17 cellular contexts compared by ENCODE assay signal in genomic region chr11:68361702-68362101, GRCh38. TPM values are rescaled to one million over a fixed set of nuclear protein-coding genes. Genes with fewer than 3 reads are reported as not detected.
A peak's percentile ranks its signal among the peaks of the same experiment; 100 is the strongest.
DNase-seq lines count a peak whose midpoint lies in the region; ATAC-seq and TF ChIP-seq lines count a peak whose summit lies in the region.
"Had no signal": no experiment of that assay in that cellular context is flagged by ENCODE, and none has a peak within 500 bp of the region (broad histone marks: within the 10 kb centered on the region; RNA-seq: fewer than 3 reads in every experiment).

No MANE protein-coding gene starts in this region.

- H3K4me2 ChIP-seq in neural progenitor cell, result no peak overlapping the region
- H3K4me2 ChIP-seq: BLaER1 treated with 17β-estradiol and CSF1 and Interleukin-3, amounts not matched to agents 10 nM and 100 nM had no signal

- no peak overlapping the region for H2AFZ ChIP-seq in neural progenitor cell (replicated peaks)

- peaks cover 2% of the 10 kb centered on the region for H3K9me3 Mint-ChIP-seq in neural progenitor cell
- H3K9me3 Mint-ChIP-seq: CD4-positive, alpha-beta T cell; CD8-positive, alpha-beta T cell had no signal

- TF ChIP-seq CTCF in HEK293 (tag by site-specific recombination; IDR thresholded peaks at IDR 0.05), result no peak
- TF ChIP-seq CTCF in gastroesophageal sphincter (IDR thresholded peaks at IDR 0.05), result no peak
- TF ChIP-seq CTCF in neural progenitor cell (IDR thresholded peaks at IDR 0.05), result no peak
- TF ChIP-seq CTCF in sigmoid colon (IDR thresholded peaks at IDR 0.05), result no peak
- TF ChIP-seq CTCF in BE2C (IDR thresholded peaks at IDR 0.05; ENCODE audit: low read depth, low read length), result no peak

- CTCF ChIA-PET in HEK293 (lab: Yijun Ruan, JAX), result interaction anchor here (1.0 kb wide), 1 partner anchor 22 kb away, joined by 3 read pairs; no protein-coding TSS in a partner anchor

- TF ChIP-seq POLR2A in gastroesophageal sphincter (IDR thresholded peaks at IDR 0.05), result no peak
- no peak for TF ChIP-seq POLR2A in sigmoid colon (IDR thresholded peaks at IDR 0.05)

- H3K9ac ChIP-seq in neural progenitor cell, result no peak overlapping the region
- H3K9ac ChIP-seq: BLaER1 treated with 17β-estradiol and CSF1 and Interleukin-3, amounts not matched to agents 10 nM and 100 nM had no signal

- peaks cover 8% of the 10 kb centered on the region for H3K27me3 Mint-ChIP-seq in neural progenitor cell (ENCODE audit: insufficient read depth, low read depth)
- H3K27me3 Mint-ChIP-seq: CD4-positive, alpha-beta T cell had no signal

- H3K36me3 ChIP-seq in HEK293 (ENCODE audit: control insufficient read depth in 2 of 2, insufficient read depth in 1 of 2, low read length in 2 of 2) (peaks cover 0 to 53% of the 10 kb centered on the region in 2 experiments; a peak in 1 of 3 replicates), gastroesophageal sphincter (peaks cover 0 to 52% of the 10 kb centered on the region in 2 donors), neural progenitor cell (no peaks in the 10 kb centered on the region), sigmoid colon (peaks cover 0 to 39% (median 12%) of the 10 kb centered on the region in 4 donors), BE2C (peaks cover 35% of the 10 kb centered on the region)

- H3K4me3 ChIP-seq in HEK293 (ENCODE audit: low read depth, low read length) (no peak overlapping the region), gastroesophageal sphincter (no peak overlapping the region), neural progenitor cell (no peak overlapping the region), sigmoid colon (no peak overlapping the region), BE2C (ENCODE audit: low read depth, low read length) (no peak overlapping the region)
- H3K4me3 ChIP-seq: BLaER1 treated with 17β-estradiol and CSF1 and Interleukin-3, amounts not matched to agents 10 nM and 100 nM had no signal

- H4K20me1 ChIP-seq in neural progenitor cell (ENCODE audit: low read depth), result no peaks in the 10 kb centered on the region

- H3K4me3 Mint-ChIP-seq in neural progenitor cell, result peak overlapping the region; percentile 22
- H3K4me3 Mint-ChIP-seq: CD4-positive, alpha-beta T cell; CD8-positive, alpha-beta T cell had no signal

- H3K36me3 Mint-ChIP-seq in neural progenitor cell, result peaks cover 30% of the 10 kb centered on the region

- no peak overlapping the region for H3K27ac Mint-ChIP-seq in neural progenitor cell
- H3K27ac Mint-ChIP-seq: CD4-positive, alpha-beta T cell; CD8-positive, alpha-beta T cell had no signal

- POLR2A ChIA-PET in HEK293 (lab: Yijun Ruan, JAX), result no interaction called here

- TF ChIP-seq EP300 in gastroesophageal sphincter (IDR thresholded peaks at IDR 0.05) (no peak), sigmoid colon (IDR thresholded peaks at IDR 0.05) (no peak)

- no peaks in the 10 kb centered on the region for H3K4me1 ChIP-seq in HEK293 (ENCODE audit: control insufficient read depth, insufficient read depth, low read length)
- peaks cover 0 to 44% (median 0%) of the 10 kb centered on the region in 3 donors for H3K4me1 ChIP-seq in gastroesophageal sphincter
- no peaks in the 10 kb centered on the region for H3K4me1 ChIP-seq in neural progenitor cell
- peaks cover 0 to 44% (median 41%) of the 10 kb centered on the region in 4 donors for H3K4me1 ChIP-seq in sigmoid colon
- H3K4me1 ChIP-seq in BE2C, result peaks cover 7% of the 10 kb centered on the region; the same call in 1 of the 2 replicates
- H3K4me1 ChIP-seq: Caco-2 had no signal

- DNase-seq in neural progenitor cell (ENCODE audit: low spot score) (no peak), sigmoid colon (no peak), NCI-H1436 (lab: John Stamatoyannopoulos, UW) (no peak), BE2C (no peak)
- DNase-seq: 8988T; ACHN; Caco-2; Calu3; CD4-positive, alpha-beta T cell; CD8-positive, alpha-beta T cell; DMS79 treated with DMSO at 0.1 percent for 48 hours; GF-D8 had no signal

- H3K27me3 ChIP-seq in gastroesophageal sphincter, result no peaks in the 10 kb centered on the region
- no peaks in the 10 kb centered on the region for H3K27me3 ChIP-seq in neural progenitor cell
- H3K27me3 ChIP-seq in sigmoid colon, result no peaks in the 10 kb centered on the region
- H3K27me3 ChIP-seq in BE2C, result no peaks in the 10 kb centered on the region
- H3K27me3 ChIP-seq: BLaER1 treated with 17β-estradiol and CSF1 and Interleukin-3, amounts not matched to agents 10 nM and 100 nM had no signal

- 97 to 98% methylated on average over 7 to 8 of the region's 8 CpGs for WGBS in gastroesophageal sphincter (ENCODE audit: low coverage in 1 of 2), 2 donors
- 95 to 97% methylated on average over 8 of the region's 8 CpGs for WGBS in sigmoid colon, 2 donors

- H3K27ac ChIP-seq in HEK293 (ENCODE audit: extremely low read depth, low read depth, low read length), result no peak overlapping the region
- peak overlapping the region in 3 of 4 donors; percentile 34 to 72 (median 70) for H3K27ac ChIP-seq in gastroesophageal sphincter
- H3K27ac ChIP-seq in neural progenitor cell, result no peak overlapping the region
- peak overlapping the region in 3 of 4 donors; percentile 73 to 84 (median 77) for H3K27ac ChIP-seq in sigmoid colon
- H3K27ac ChIP-seq: BLaER1 treated with 17β-estradiol and CSF1 and Interleukin-3, amounts not matched to agents 10 nM and 100 nM; C4-2B had no signal

- no peaks in the 10 kb centered on the region for H3F3A ChIP-seq in neural progenitor cell (ENCODE audit: low read depth)

- intact Hi-C loops in sigmoid colon (cut with DNase I), result no loop called here

- H3K79me2 ChIP-seq in neural progenitor cell (ENCODE audit: low read depth), result no peaks in the 10 kb centered on the region

- ATAC-seq in gastroesophageal sphincter, result no peak
- ATAC-seq in GM18870 (IDR thresholded peaks at IDR 0.05; ENCODE audit: unreplicated experiment), result no peak
- ATAC-seq: CD8-positive, alpha-beta T cell had no signal

- H3K9me3 ChIP-seq in HEK293 (ENCODE audit: control insufficient read depth, insufficient read depth, low read depth, low read length) (no peaks in the 10 kb centered on the region), gastroesophageal sphincter (no peaks in the 10 kb centered on the region), neural progenitor cell (ENCODE audit: low read depth) (no peaks in the 10 kb centered on the region), sigmoid colon (no peaks in the 10 kb centered on the region), BE2C (peaks cover 4% of the 10 kb centered on the region; the same call in 1 of the 2 replicates)

- peaks cover 10% of the 10 kb centered on the region for H3K4me1 Mint-ChIP-seq in neural progenitor cell

TF ChIP-seq in HEK293, 187 proteins besides CTCF, POLR2A, EP300 and RAD21:
- no peak for TF ChIP-seq ZSCAN4 (tag by site-specific recombination; IDR thresholded peaks at IDR 0.05)
- peak; percentile 98 for TF ChIP-seq ZNF140 (tag by site-specific recombination; IDR thresholded peaks at IDR 0.05)

RNA-seq across cellular contexts. Expression of gene LRP5, which starts 49.3 kb away (rescaled TPM):
- total RNA-seq in gastroesophageal sphincter, result 10 to 100 TPM; 32.6 to 68.9 (median 42.5) TPM
- total RNA-seq in neural progenitor cell (ENCODE audit: low replicate concordance), result 7.3 and 24.0 TPM in 2 replicates
- total RNA-seq in sigmoid colon, result 10 to 100 TPM; 18.3 to 43.8 (median 29.2) TPM
- 10 to 100 TPM; 18.0 to 63.1 (median 20.4) TPM for polyA plus RNA-seq in sigmoid colon
- polyA plus RNA-seq in BE2C (2012; ENCODE audit: insufficient read depth, insufficient read length, low read depth), result 25.5 TPM

Comparison
In these comparisons a context has a peak if more than half of its experiments do, and no peak if none do; other contexts are left out.
1. H3K27ac ChIP-seq: peak in gastroesophageal sphincter (3 of 4) and sigmoid colon (3 of 4); none in HEK293 (single experiment) and neural progenitor cell (single experiment).